Comparison of ENCODE assay signal across 8 cellular contexts in the genomic region with DNA sequence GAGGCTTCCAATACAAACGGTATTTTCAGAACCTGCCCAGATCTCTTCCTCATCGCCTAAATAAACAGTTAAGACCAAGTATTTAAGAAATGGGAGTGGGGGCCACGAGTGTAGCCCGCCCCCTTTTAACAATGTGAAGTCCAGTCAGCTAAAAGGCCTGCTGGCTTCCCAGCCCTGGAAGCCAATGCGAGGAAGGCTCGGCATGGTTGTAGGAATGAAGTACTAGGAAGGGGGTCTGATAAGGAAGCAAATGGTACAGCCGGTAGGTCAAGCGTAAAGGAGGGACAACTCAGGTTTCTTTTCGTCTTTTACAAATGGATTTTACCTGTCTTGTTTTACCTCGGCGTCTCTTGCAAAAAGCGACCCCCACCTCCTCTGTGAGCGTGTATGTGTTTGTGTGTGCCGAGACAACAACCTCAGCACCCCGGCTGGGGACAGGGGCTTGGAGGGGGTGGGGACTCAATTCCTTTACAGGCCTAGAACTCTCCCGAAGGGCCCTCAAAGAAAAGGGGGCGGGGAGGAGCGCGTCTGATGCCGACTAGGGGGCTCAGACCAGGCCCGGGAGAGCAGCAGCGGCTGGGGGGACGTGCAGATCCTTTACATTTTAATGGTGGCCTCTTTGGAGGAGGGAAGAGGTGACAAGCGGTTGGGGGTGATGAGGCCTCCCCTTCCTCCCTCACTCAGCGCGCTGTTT.
DNase-seq lines count a peak whose midpoint lies in the region; ATAC-seq and TF ChIP-seq lines count a peak whose summit lies in the region.

No MANE protein-coding gene starts in this region.

- H3K18ac ChIP-seq in IMR-90 (ENCODE audit: low read depth, low read length) (peak overlapping the region; percentile 15; the same call in 1 of the 2 replicates), mesenchymal stem cell (ENCODE audit: low read depth in 1 of 2, low read length in 2 of 2) (peak overlapping the region in 1 of 2 experiments; percentile 94)

- H3K27me3 Mint-ChIP-seq in activated CD4-positive, alpha-beta T cell treated with anti-CD3 and anti-CD28 coated beads, Interleukin-2, amount 10 ng/mL, durations not matched to agents 24 days and 14 days, result peaks cover 4% of the 10 kb centered on the region
- H3K27me3 Mint-ChIP-seq in endodermal cell (ENCODE audit: insufficient read depth), result peaks cover 3% of the 10 kb centered on the region

- H3K14ac ChIP-seq in IMR-90 (replicated peaks; ENCODE audit: low read depth, low read length), result peak overlapping the region; percentile 48
- peak overlapping the region in 1 of 2 experiments; percentile 77 for H3K14ac ChIP-seq in mesenchymal stem cell (ENCODE audit: low read length in 2 of 2)

- H2BK15ac ChIP-seq in IMR-90 (ENCODE audit: low read depth, low read length) (no peak overlapping the region), mesenchymal stem cell (ENCODE audit: low read depth, poor library complexity, severe bottlenecking) (no peak overlapping the region)

- H3K4me1 Mint-ChIP-seq in activated CD4-positive, alpha-beta T cell treated with anti-CD3 and anti-CD28 coated beads, Interleukin-2, amount 10 ng/mL, durations not matched to agents 24 days and 14 days, result peaks cover 26% of the 10 kb centered on the region
- peaks cover 11% of the 10 kb centered on the region for H3K4me1 Mint-ChIP-seq in endodermal cell

- no peak for TF ChIP-seq CTCF in IMR-90 (conservative IDR thresholded peaks at IDR 0.05; ENCODE audit: low read depth, low read length)
- no peak for TF ChIP-seq CTCF in endodermal cell (conservative IDR thresholded peaks at IDR 0.05)

- H3K4me3 ChIP-seq in IMR-90 (ENCODE audit: insufficient read depth, low read depth, low read length) (peak overlapping the region; percentile 70), endodermal cell (ENCODE audit: low read length) (peak overlapping the region; percentile 92), mesenchymal stem cell (ENCODE audit: insufficient read depth in 1 of 2, low read depth in 1 of 2, low read length in 2 of 2) (peak overlapping the region; percentile 83 to 85)

- H4K91ac ChIP-seq in IMR-90 (ENCODE audit: insufficient read depth, low read depth, low read length), result 0 out of 2 replicates have a peak overlapping the region, but pooled peaks have one; percentile 23
- H4K91ac ChIP-seq in mesenchymal stem cell (ENCODE audit: low read length), result no peak overlapping the region

- H3K4ac ChIP-seq in IMR-90 (ENCODE audit: low read depth, low read length), result peak overlapping the region; percentile 54
- peak overlapping the region in 1 of 2 experiments; percentile 11 for H3K4ac ChIP-seq in mesenchymal stem cell (ENCODE audit: low read depth in 1 of 2, low read length in 2 of 2)

- H3K4me1 ChIP-seq in IMR-90 (ENCODE audit: control insufficient read depth, insufficient read depth, low read length), result peaks cover 3% of the 10 kb centered on the region; the same call in 1 of the 2 replicates
- H3K4me1 ChIP-seq in endodermal cell (ENCODE audit: control insufficient read depth, insufficient read depth, low read length), result peaks cover 10% of the 10 kb centered on the region
- no peaks in the 10 kb centered on the region for H3K4me1 ChIP-seq in mesenchymal stem cell (ENCODE audit: control insufficient read depth, insufficient read depth, low read depth, low read length)

- H3K9me1 ChIP-seq in IMR-90 (ENCODE audit: insufficient read depth, low read length), result peaks cover 9% of the 10 kb centered on the region

- H3K9ac ChIP-seq in IMR-90 (ENCODE audit: low read depth, low read length) (peak overlapping the region; percentile 79), endodermal cell (ENCODE audit: extremely low read depth, low read length, poor library complexity, severe bottlenecking) (peak overlapping the region; percentile 45), mesenchymal stem cell (ENCODE audit: low read length) (peak overlapping the region; percentile 92)

- CTCF ChIA-PET in IMR-90 (lab: Yijun Ruan, JAX), result no interaction called here

- no peak overlapping the region for H2BK120ac ChIP-seq in IMR-90 (ENCODE audit: low read depth, low read length)
- no peak overlapping the region for H2BK120ac ChIP-seq in mesenchymal stem cell (ENCODE audit: low read depth, low read length)

- peak overlapping the region; percentile 70 for H2AK9ac ChIP-seq in IMR-90 (replicated peaks; ENCODE audit: low read depth, low read length, poor library complexity)

- no peak overlapping the region for H4K5ac ChIP-seq in IMR-90 (ENCODE audit: low read depth, low read length)

- TF ChIP-seq RAD21 in IMR-90 (IDR thresholded peaks at IDR 0.05; ENCODE audit: low read length), result no peak

- peak overlapping the region; percentile 16 to 51; a peak in 2 of 4 replicates for H4K8ac ChIP-seq in IMR-90 (ENCODE audit: low read depth in 2 of 2, low read length in 2 of 2)
- no peak overlapping the region for H4K8ac ChIP-seq in mesenchymal stem cell (ENCODE audit: low read length)

- WGBS in IMR-90 (ENCODE audit: extremely low coverage in 2 of 2, insufficient read length in 1 of 2), 2 experiments, result 0% methylated on average over 1 of the region's 26 CpGs; no CpG with 5 or more reads in 1 of the 2 experiments
- 0 to 1% methylated on average over 4 to 26 of the region's 26 CpGs for WGBS in endodermal cell (ENCODE audit: insufficient coverage in 1 of 2, insufficient read length in 1 of 2), 2 experiments
- WGBS in mesenchymal stem cell, result under 1% methylated on average over 17 of the region's 26 CpGs

- H3K79me1 ChIP-seq in IMR-90 (ENCODE audit: low read depth in 1 of 2, low read length in 2 of 2) (peaks cover 14 to 31% of the 10 kb centered on the region in 2 experiments; a peak in 3 of 4 replicates), mesenchymal stem cell (replicated peaks; ENCODE audit: low read length, poor library complexity, severe bottlenecking) (peaks cover 10% of the 10 kb centered on the region)

- peak overlapping the region; percentile 29; the same call in 1 of the 2 replicates for H3K56ac ChIP-seq in IMR-90 (ENCODE audit: extremely low read depth, insufficient read depth, low read length)

- H3K23ac ChIP-seq in IMR-90 (ENCODE audit: low read depth, low read length) (peak overlapping the region; percentile 14; the same call in 1 of the 2 replicates), mesenchymal stem cell (ENCODE audit: low read length in 2 of 2) (peak overlapping the region in 1 of 2 experiments; percentile 90)

- H3K36me3 Mint-ChIP-seq in activated CD4-positive, alpha-beta T cell treated with anti-CD3 and anti-CD28 coated beads, Interleukin-2, amount 10 ng/mL, durations not matched to agents 24 days and 14 days (ENCODE audit: low read depth), result peaks cover 5% of the 10 kb centered on the region
- H3K36me3 Mint-ChIP-seq in endodermal cell (ENCODE audit: low read depth), result peaks cover 10% of the 10 kb centered on the region

- peak overlapping the region; percentile 97 for H3K27ac Mint-ChIP-seq in activated CD4-positive, alpha-beta T cell treated with anti-CD3 and anti-CD28 coated beads, Interleukin-2, amount 10 ng/mL, durations not matched to agents 24 days and 14 days
- H3K27ac Mint-ChIP-seq in endodermal cell, result peak overlapping the region; percentile 93

- intact Hi-C loops in IMR-90 (cut with micrococcal nuclease), result loop anchor here (5.0 to 10.0 kb wide), 2 partner anchors 148 to 346 kb away; partner anchors contain the start of gene GPR85
- intact Hi-C loops in activated CD4-positive, alpha-beta T cell treated with anti-CD3 and anti-CD28 coated beads, Interleukin-2, amount 10 ng/mL, durations not matched to agents 24 days and 14 days (cut with micrococcal nuclease), result loop anchor here (1.0 kb wide), 2 partner anchors 179 to 489 kb away; partner anchors contain the start of genes IFRD1 and SMIM30

- DNase-seq in activated T-cell treated with anti-CD3 and anti-CD28 coated beads for 4 hours, result peak; percentile 17
- DNase-seq in activated T-cell treated with anti-CD3 and anti-CD28 coated beads, Interleukin-2, amount 50 U/mL, for 1 hour, result no peak
- DNase-seq in IMR-90, result peak; percentile 20
- DNase-seq in activated CD4-positive, alpha-beta T cell treated with anti-CD3 and anti-CD28 coated beads, Interleukin-2, amount 10 ng/mL, durations not matched to agents 24 days and 14 days, result peak; percentile 78
- peak; percentile 88 for DNase-seq in endodermal cell
- peak; percentile 72 for DNase-seq in mesenchymal stem cell
- peak; percentile 63 for DNase-seq in stimulated activated CD8-positive, alpha-beta memory T cell treated with anti-CD3 and anti-CD28 coated beads, Interleukin-4, amount 100 ng/mL, for 48 hours
- DNase-seq in NCI-H2196 treated with DMSO at 0.1 percent for 48 hours (lab: John Stamatoyannopoulos, UW; ENCODE audit: unreplicated experiment), result no peak

- H2AFZ ChIP-seq in IMR-90 (replicated peaks; ENCODE audit: low read length, poor library complexity) (peak overlapping the region; percentile 94), mesenchymal stem cell (ENCODE audit: low read depth, low read length) (peak overlapping the region; percentile 94)

- H3K27ac ChIP-seq in IMR-90 (ENCODE audit: insufficient read depth, low read length) (peak overlapping the region; percentile 66), endodermal cell (ENCODE audit: low read depth, low read length) (peak overlapping the region; percentile 83), mesenchymal stem cell (ENCODE audit: low read length, poor library complexity, severe bottlenecking) (peak overlapping the region; percentile 47)

- H2BK5ac ChIP-seq in IMR-90 (ENCODE audit: low read depth, low read length, poor library complexity, severe bottlenecking), result peak overlapping the region; percentile 10
- H2BK5ac ChIP-seq in mesenchymal stem cell (ENCODE audit: low read depth, low read length, poor library complexity, severe bottlenecking), result no peak overlapping the region

- H2AK5ac ChIP-seq in IMR-90 (ENCODE audit: low read depth, low read length), result peak overlapping the region; percentile 5; the same call in 1 of the 2 replicates
- H2AK5ac ChIP-seq in mesenchymal stem cell (ENCODE audit: low read length, severe bottlenecking), result no peak overlapping the region

- BruUV-seq in IMR-90 (replicated peaks; lab: Mats Ljungman, UMichigan), result TSS peak; percentile 31

- dilution Hi-C loops in IMR-90 (cut with HindIII; ENCODE audit: low sequenced_read_pairs, unreplicated experiment), result no loop called here

- no peaks in the 10 kb centered on the region for H3K36me3 ChIP-seq in IMR-90 (ENCODE audit: control insufficient read depth, insufficient read depth, low read length)
- peaks cover 5% of the 10 kb centered on the region for H3K36me3 ChIP-seq in endodermal cell (ENCODE audit: control insufficient read depth, insufficient read depth, low read length)
- H3K36me3 ChIP-seq in mesenchymal stem cell (ENCODE audit: control insufficient read depth in 1 of 2, insufficient read depth in 2 of 2, low read depth in 1 of 2, low read length in 2 of 2), result peaks cover 0 to 3% of the 10 kb centered on the region in 2 experiments

- H3K9me3 ChIP-seq in IMR-90 (ENCODE audit: control insufficient read depth, insufficient read depth, low read length) (no peaks in the 10 kb centered on the region), endodermal cell (ENCODE audit: control insufficient read depth, low read length) (no peaks in the 10 kb centered on the region), mesenchymal stem cell (ENCODE audit: control insufficient read depth, low read length) (no peaks in the 10 kb centered on the region)

- peak overlapping the region; percentile 95 for H3K4me3 Mint-ChIP-seq in activated CD4-positive, alpha-beta T cell treated with anti-CD3 and anti-CD28 coated beads, Interleukin-2, amount 10 ng/mL, durations not matched to agents 24 days and 14 days
- H3K4me3 Mint-ChIP-seq in endodermal cell, result peak overlapping the region; percentile 73

- POLR2A ChIA-PET in IMR-90 (lab: Charles Lee; ENCODE audit: unreplicated experiment), result no interaction called here

- in situ Hi-C loops in IMR-90 (cut with MboI; ENCODE audit: low sequenced_read_pairs), result no loop called here

- no peak for TF ChIP-seq POLR2A in IMR-90 (IDR thresholded peaks at IDR 0.05; ENCODE audit: low read depth, low read length)

- peak; percentile 21 for ATAC-seq in IMR-90 (ENCODE audit: low read depth)

- no peak overlapping the region for H2BK12ac ChIP-seq in mesenchymal stem cell (ENCODE audit: low read length in 2 of 2)

- H3K27me3 ChIP-seq in IMR-90 (ENCODE audit: control insufficient read depth, insufficient read depth, low read length) (no peaks in the 10 kb centered on the region), endodermal cell (ENCODE audit: control insufficient read depth, insufficient read depth, low read length, poor library complexity, severe bottlenecking) (peaks cover 4% of the 10 kb centered on the region), mesenchymal stem cell (ENCODE audit: control insufficient read depth in 1 of 2, insufficient read depth in 1 of 2, low read length in 2 of 2) (no peaks in the 10 kb centered on the region)

- H3K9me3 Mint-ChIP-seq in activated CD4-positive, alpha-beta T cell treated with anti-CD3 and anti-CD28 coated beads, Interleukin-2, amount 10 ng/mL, durations not matched to agents 24 days and 14 days, result peaks cover 5% of the 10 kb centered on the region
- H3K9me3 Mint-ChIP-seq in endodermal cell, result no peaks in the 10 kb centered on the region

- H3K4me2 ChIP-seq in IMR-90 (ENCODE audit: low read depth, low read length), result peak overlapping the region; percentile 86
- H3K4me2 ChIP-seq in mesenchymal stem cell (ENCODE audit: low read length, poor library complexity, severe bottlenecking), result peak overlapping the region; percentile 96

- peaks cover 3% of the 10 kb centered on the region; the same call in 1 of the 2 replicates for H4K20me1 ChIP-seq in IMR-90 (ENCODE audit: insufficient read depth, low read length)

- H2BK20ac ChIP-seq in IMR-90 (ENCODE audit: low read depth, low read length), result no peak overlapping the region

Comparison
In these comparisons a context has a peak if more than half of its experiments do, and no peak if none do; other contexts are left out.
1. DNase-seq: peak in activated T-cell treated with anti-CD3 and anti-CD28 coated beads for 4 hours (single experiment), IMR-90 (single experiment), activated CD4-positive, alpha-beta T cell treated with anti-CD3 and anti-CD28 coated beads, Interleukin-2, amount 10 ng/mL, durations not matched to agents 24 days and 14 days (single experiment), endodermal cell (single experiment), mesenchymal stem cell (single experiment) and stimulated activated CD8-positive, alpha-beta memory T cell treated with anti-CD3 and anti-CD28 coated beads, Interleukin-4, amount 100 ng/mL, for 48 hours (single experiment); none in activated T-cell treated with anti-CD3 and anti-CD28 coated beads, Interleukin-2, amount 50 U/mL, for 1 hour (single experiment) and NCI-H2196 treated with DMSO at 0.1 percent for 48 hours (single experiment).
2. Peak in every context shown above with its lines, with median percentiles within 50 percentile points of each other: H3K27ac ChIP-seq, H3K4me3 ChIP-seq and H3K9ac ChIP-seq.